ENCODE assay signal across 11 cellular contexts in the genomic region with DNA sequence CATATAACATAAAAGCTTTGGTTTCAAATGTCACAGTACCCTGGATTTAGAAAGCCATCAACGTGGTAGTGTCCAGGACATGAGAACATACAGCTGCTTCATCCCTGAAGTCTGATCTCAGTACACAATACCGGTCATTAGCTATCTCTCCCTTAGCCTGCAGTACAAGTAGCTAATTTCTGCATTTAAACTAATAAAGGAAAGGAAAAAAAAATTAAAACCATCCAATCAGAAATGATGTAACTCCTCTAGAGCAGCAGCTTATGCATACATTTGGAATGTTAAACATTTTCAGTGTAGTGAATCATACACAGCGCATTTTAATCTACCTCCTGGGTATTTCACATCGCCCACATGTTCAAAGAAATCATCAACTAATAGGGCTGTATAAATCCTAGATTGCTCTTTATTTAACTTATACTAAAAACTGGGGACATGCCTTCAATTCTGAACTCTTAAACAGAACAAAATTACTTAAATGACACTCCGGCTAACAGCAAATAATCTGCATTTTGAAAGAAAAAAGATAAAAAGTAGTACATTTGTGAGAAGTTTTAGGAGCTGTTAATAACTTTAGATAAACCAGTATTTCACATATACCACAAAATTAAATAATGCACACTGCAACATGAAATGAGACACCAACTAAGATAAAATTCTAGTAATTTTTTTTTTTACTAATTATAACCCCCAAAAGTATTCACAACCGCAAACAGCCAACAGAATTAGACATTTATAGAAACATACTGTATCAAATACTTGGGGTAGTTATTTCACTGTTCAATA. TPM values are rescaled to one million over a fixed set of nuclear protein-coding genes. Genes with fewer than 3 reads are reported as not detected.
DNase-seq lines count a peak whose midpoint lies in the region; TF ChIP-seq lines count a peak whose summit lies in the region.
"Had no signal": no experiment of that assay in that cellular context is flagged by ENCODE, and none has a peak within 500 bp of the region (broad histone marks: within the 10 kb centered on the region; RNA-seq: fewer than 3 reads in every experiment).

No MANE protein-coding gene starts in this region.

- 7 to 18% methylated on average over 1 to 2 of the region's 6 CpGs for WGBS in mesodermal cell (ENCODE audit: insufficient coverage in 2 of 2), 2 experiments

- TF ChIP-seq CTCF in Calu3 (IDR thresholded peaks at IDR 0.05; ENCODE audit: unreplicated experiment) (no peak), brain (conservative IDR thresholded peaks at IDR 0.05) (no peak)

- peak overlapping the region; percentile 63 for H3K27ac Mint-ChIP-seq in Calu3 (ENCODE audit: unreplicated experiment)
- H3K27ac Mint-ChIP-seq in brain = peak overlapping the region in 3 of 5 experiments; percentile 56 to 86 (median 75)
- H3K27ac Mint-ChIP-seq in T-helper 2 cell treated with Interferon-gamma antibody and Interleukin-4, amounts not matched to agents 5 μg/mL and 100 μg/mL, for 36 hours = no peak overlapping the region
- H3K27ac Mint-ChIP-seq: activated CD4-positive, alpha-beta T cell treated with anti-CD3 and anti-CD28 coated beads, Interleukin-2, amount 10 ng/mL, durations not matched to agents 24 days and 14 days had no signal

- H3K4me3 ChIP-seq in mesodermal cell (ENCODE audit: extremely low read depth, insufficient read depth, low read length, poor library complexity, severe bottlenecking) = peak overlapping the region; percentile 27
- H3K4me3 ChIP-seq: skin epidermis had no signal

- DNase-seq in Calu3 (no peak), LoVo (ENCODE audit: low spot score) (peak; percentile 69), NCI-H774 (lab: John Stamatoyannopoulos, UW) (no peak), cortex of kidney (lab: John Stamatoyannopoulos, UW) (no peak), T-helper 2 cell (no peak)
- DNase-seq in T-helper 2 cell treated with Interferon-gamma antibody and Interleukin-4, amounts not matched to agents 5 μg/mL and 100 μg/mL, for 36 hours (ENCODE audit: low spot score) = no peak
- DNase-seq: activated CD4-positive, alpha-beta T cell treated with anti-CD3 and anti-CD28 coated beads, Interleukin-2, amount 10 ng/mL, durations not matched to agents 24 days and 14 days; NCI-H1930 had no signal

- no peaks in the 10 kb centered on the region for H3K9me3 ChIP-seq in mesodermal cell (ENCODE audit: control insufficient read depth, low read length)

- H3K36me3 ChIP-seq in mesodermal cell (ENCODE audit: control insufficient read depth, insufficient read depth, low read length) = no peaks in the 10 kb centered on the region

- H3K4me1 Mint-ChIP-seq in Calu3 (ENCODE audit: low read depth, unreplicated experiment) = peaks cover 42% of the 10 kb centered on the region
- peaks cover 65% of the 10 kb centered on the region for H3K4me1 Mint-ChIP-seq in brain
- peaks cover 8% of the 10 kb centered on the region for H3K4me1 Mint-ChIP-seq in T-helper 2 cell treated with Interferon-gamma antibody and Interleukin-4, amounts not matched to agents 5 μg/mL and 100 μg/mL, for 36 hours (ENCODE audit: low read depth)

- H3K4me3 Mint-ChIP-seq in Calu3 (ENCODE audit: low read depth, unreplicated experiment) (peak overlapping the region; percentile 75), brain (peak overlapping the region; percentile 71 to 99 (median 82))
- no peak overlapping the region for H3K4me3 Mint-ChIP-seq in T-helper 2 cell treated with Interferon-gamma antibody and Interleukin-4, amounts not matched to agents 5 μg/mL and 100 μg/mL, for 36 hours
- H3K4me3 Mint-ChIP-seq: activated CD4-positive, alpha-beta T cell treated with anti-CD3 and anti-CD28 coated beads, Interleukin-2, amount 10 ng/mL, durations not matched to agents 24 days and 14 days had no signal

- H3K27me3 Mint-ChIP-seq in Calu3 (ENCODE audit: unreplicated experiment) (no peaks in the 10 kb centered on the region), brain (peaks cover 14% of the 10 kb centered on the region)
- H3K27me3 Mint-ChIP-seq in T-helper 2 cell treated with Interferon-gamma antibody and Interleukin-4, amounts not matched to agents 5 μg/mL and 100 μg/mL, for 36 hours (ENCODE audit: low read depth) = peaks cover 70% of the 10 kb centered on the region

- H3K27ac ChIP-seq in mesodermal cell (ENCODE audit: low read depth, low read length, severe bottlenecking) = peak overlapping the region; percentile 96
- H3K27ac ChIP-seq: skin epidermis had no signal

- H3K9me3 Mint-ChIP-seq in Calu3 (ENCODE audit: low read depth, unreplicated experiment) (no peaks in the 10 kb centered on the region), brain (no peaks in the 10 kb centered on the region)
- no peaks in the 10 kb centered on the region for H3K9me3 Mint-ChIP-seq in T-helper 2 cell treated with Interferon-gamma antibody and Interleukin-4, amounts not matched to agents 5 μg/mL and 100 μg/mL, for 36 hours
- H3K9me3 Mint-ChIP-seq: activated CD4-positive, alpha-beta T cell treated with anti-CD3 and anti-CD28 coated beads, Interleukin-2, amount 10 ng/mL, durations not matched to agents 24 days and 14 days had no signal

- H3K36me3 Mint-ChIP-seq in Calu3 (ENCODE audit: insufficient read depth, unreplicated experiment) (peaks cover 54% of the 10 kb centered on the region), brain (no peaks in the 10 kb centered on the region)
- no peaks in the 10 kb centered on the region for H3K36me3 Mint-ChIP-seq in T-helper 2 cell treated with Interferon-gamma antibody and Interleukin-4, amounts not matched to agents 5 μg/mL and 100 μg/mL, for 36 hours (ENCODE audit: low read depth)

- intact Hi-C loops in Calu3 (cut with micrococcal nuclease; ENCODE audit: unreplicated experiment) = loop anchor here (2.0 kb wide), 2 partner anchors 52 to 112 kb away; no protein-coding TSS in a partner anchor

- H3K4me1 ChIP-seq in mesodermal cell (ENCODE audit: control insufficient read depth, insufficient read depth, low read length, poor library complexity, severe bottlenecking) = peaks cover 12% of the 10 kb centered on the region

- no TSS peak for BruUV-seq in Calu3 (replicated peaks; lab: Mats Ljungman, UMichigan)

- CTCF ChIA-PET in Calu3 (lab: Charles Lee) = interaction anchor here (0.6 to 1.6 kb wide), 11 partner anchors 10 to 161 kb away, joined by 3 to 12 read pairs (median 3); no protein-coding TSS in a partner anchor

RNA-seq across cellular contexts. Expression of gene IGF2BP2, which starts 3.7 kb away (rescaled TPM):
- 150 and 156 TPM in 2 replicates for total RNA-seq in Calu3 (2022)
- polyA plus RNA-seq in brain (ENCODE audit: insufficient read depth, low read depth, low replicate concordance) = 0.46 TPM
- polyA plus RNA-seq in mesodermal cell (2013, experiment 1 of 2) = 171 TPM
- 157 TPM for polyA plus RNA-seq in mesodermal cell (2013, experiment 2 of 2)
